12 cellular contexts compared by ENCODE assay signal in genomic region chr3:24686764-24687163, GRCh38.
A peak's percentile ranks its signal among the peaks of the same experiment; 100 is the strongest.
DNase-seq lines count a peak whose midpoint lies in the region; ATAC-seq and TF ChIP-seq lines count a peak whose summit lies in the region.
"Had no signal": no experiment of that assay in that cellular context is flagged by ENCODE, and none has a peak within 500 bp of the region (broad histone marks: within the 10 kb centered on the region; RNA-seq: fewer than 3 reads in every experiment).

No MANE protein-coding gene starts in this region.

- no peak overlapping the region for H3K27ac ChIP-seq in HEK293 (ENCODE audit: extremely low read depth, low read depth, low read length)
- no peak overlapping the region for H3K27ac ChIP-seq in naive thymus-derived CD4-positive, alpha-beta T cell (ENCODE audit: low read depth, low read length)
- H3K27ac ChIP-seq in effector memory CD4-positive, alpha-beta T cell (ENCODE audit: insufficient read depth, low read length, poor library complexity, severe bottlenecking): no peak overlapping the region
- H3K27ac ChIP-seq: WERI-Rb-1 had no signal

- no peaks in the 10 kb centered on the region for H3K27me3 ChIP-seq in naive thymus-derived CD4-positive, alpha-beta T cell (ENCODE audit: control insufficient read depth in 2 of 2, insufficient read depth in 2 of 2, low read length in 2 of 2)
- no peaks in the 10 kb centered on the region for H3K27me3 ChIP-seq in effector memory CD4-positive, alpha-beta T cell (replicated peaks; ENCODE audit: control insufficient read depth, insufficient read depth, low read length, poor library complexity, severe bottlenecking)

- intact Hi-C loops in activated CD8-positive, alpha-beta T cell treated with anti-CD3 and anti-CD28 coated beads for 36 hours (cut with micrococcal nuclease): loop anchor here (10.0 kb wide), 2 partner anchors 422 to 692 kb away; no protein-coding TSS in a partner anchor
- intact Hi-C loops in naive thymus-derived CD4-positive, alpha-beta T cell (cut with micrococcal nuclease): loop anchor here (10.0 kb wide), 2 partner anchors 502 to 908 kb away; no protein-coding TSS in a partner anchor

- CTCF ChIA-PET in HEK293 (lab: Yijun Ruan, JAX): interaction anchor here (0.6 to 1.1 kb wide), 3 partner anchors 14 to 1792 kb away, joined by 3 to 5 read pairs (median 3); no protein-coding TSS in a partner anchor
- CTCF ChIA-PET in activated CD8-positive, alpha-beta T cell treated with anti-CD3 and anti-CD28 coated beads for 36 hours (lab: Charles Lee): interaction anchor here (0.6 to 1.2 kb wide), 3 partner anchors 8 to 1211 kb away, joined by 3 to 4 read pairs (median 3); no protein-coding TSS in a partner anchor
- CTCF ChIA-PET in naive thymus-derived CD4-positive, alpha-beta T cell (lab: Charles Lee): no interaction called here

- H3K4me3 Mint-ChIP-seq in activated CD8-positive, alpha-beta T cell treated with anti-CD3 and anti-CD28 coated beads for 36 hours: no peak overlapping the region
- peak overlapping the region in 1 of 10 donors; percentile 1 for H3K4me3 Mint-ChIP-seq in naive thymus-derived CD4-positive, alpha-beta T cell

- H3K4me1 Mint-ChIP-seq in activated CD8-positive, alpha-beta T cell treated with anti-CD3 and anti-CD28 coated beads for 36 hours (ENCODE audit: low read depth): peaks cover 6% of the 10 kb centered on the region
- H3K4me1 Mint-ChIP-seq in naive thymus-derived CD4-positive, alpha-beta T cell: no peaks in the 10 kb centered on the region

- H3K9me3 Mint-ChIP-seq in activated CD8-positive, alpha-beta T cell treated with anti-CD3 and anti-CD28 coated beads for 36 hours: no peaks in the 10 kb centered on the region
- H3K9me3 Mint-ChIP-seq in naive thymus-derived CD4-positive, alpha-beta T cell: no peaks in the 10 kb centered on the region

- H3K27me3 Mint-ChIP-seq in activated CD8-positive, alpha-beta T cell treated with anti-CD3 and anti-CD28 coated beads for 36 hours: peaks cover 12% of the 10 kb centered on the region
- peaks cover 0 to 15% (median 0%) of the 10 kb centered on the region in 5 donors for H3K27me3 Mint-ChIP-seq in naive thymus-derived CD4-positive, alpha-beta T cell

- no peaks in the 10 kb centered on the region for H3K9me3 ChIP-seq in HEK293 (ENCODE audit: control insufficient read depth, insufficient read depth, low read depth, low read length)
- H3K9me3 ChIP-seq in naive thymus-derived CD4-positive, alpha-beta T cell (ENCODE audit: control insufficient read depth in 2 of 3, low read length in 3 of 3): no peaks in the 10 kb centered on the region
- H3K9me3 ChIP-seq in effector memory CD4-positive, alpha-beta T cell (ENCODE audit: control insufficient read depth, low read length): no peaks in the 10 kb centered on the region

- no peaks in the 10 kb centered on the region for H3K36me3 ChIP-seq in HEK293 (ENCODE audit: control insufficient read depth in 2 of 2, insufficient read depth in 1 of 2, low read length in 2 of 2)
- no peaks in the 10 kb centered on the region for H3K36me3 ChIP-seq in naive thymus-derived CD4-positive, alpha-beta T cell (ENCODE audit: control insufficient read depth in 2 of 3, insufficient read depth in 3 of 3, low read length in 3 of 3)
- no peaks in the 10 kb centered on the region for H3K36me3 ChIP-seq in effector memory CD4-positive, alpha-beta T cell (ENCODE audit: control insufficient read depth, insufficient read depth, low read length)
- H3K36me3 ChIP-seq: WERI-Rb-1 had no signal

- TF ChIP-seq CTCF in HEK293 (tag by site-specific recombination; IDR thresholded peaks at IDR 0.05): no peak
- TF ChIP-seq CTCF in activated CD8-positive, alpha-beta T cell treated with anti-CD3 and anti-CD28 coated beads for 36 hours (IDR thresholded peaks at IDR 0.05): no peak

- H3K4me1 ChIP-seq in HEK293 (ENCODE audit: control insufficient read depth, insufficient read depth, low read length): no peaks in the 10 kb centered on the region; the same call in 1 of the 2 replicates
- H3K4me1 ChIP-seq in naive thymus-derived CD4-positive, alpha-beta T cell (ENCODE audit: control insufficient read depth in 2 of 2, insufficient read depth in 2 of 2, low read length in 2 of 2): no peaks in the 10 kb centered on the region
- H3K4me1 ChIP-seq in effector memory CD4-positive, alpha-beta T cell (ENCODE audit: control insufficient read depth, insufficient read depth, low read length, poor library complexity, severe bottlenecking): no peaks in the 10 kb centered on the region

- H3K36me3 Mint-ChIP-seq in activated CD8-positive, alpha-beta T cell treated with anti-CD3 and anti-CD28 coated beads for 36 hours (ENCODE audit: low read depth): no peaks in the 10 kb centered on the region
- no peaks in the 10 kb centered on the region for H3K36me3 Mint-ChIP-seq in naive thymus-derived CD4-positive, alpha-beta T cell

- peak; percentile 65 for ATAC-seq in activated CD8-positive, alpha-beta T cell treated with anti-CD3 and anti-CD28 coated beads for 36 hours
- ATAC-seq in naive thymus-derived CD4-positive, alpha-beta T cell: no peak

- POLR2A ChIA-PET in HEK293 (lab: Yijun Ruan, JAX): no interaction called here
- POLR2A ChIA-PET in activated CD8-positive, alpha-beta T cell treated with anti-CD3 and anti-CD28 coated beads for 36 hours (lab: Charles Lee): no interaction called here
- POLR2A ChIA-PET in naive thymus-derived CD4-positive, alpha-beta T cell (lab: Charles Lee): no interaction called here

- H3K27ac Mint-ChIP-seq in activated CD8-positive, alpha-beta T cell treated with anti-CD3 and anti-CD28 coated beads for 36 hours: no peak overlapping the region
- H3K27ac Mint-ChIP-seq in naive thymus-derived CD4-positive, alpha-beta T cell: no peak overlapping the region

- H3K4me3 ChIP-seq in HEK293 (ENCODE audit: low read depth, low read length): no peak overlapping the region
- no peak overlapping the region for H3K4me3 ChIP-seq in naive thymus-derived CD4-positive, alpha-beta T cell (ENCODE audit: low read length)
- H3K4me3 ChIP-seq in effector memory CD4-positive, alpha-beta T cell (ENCODE audit: insufficient read depth, low read depth, low read length, poor library complexity, severe bottlenecking): no peak overlapping the region

- DNase-seq in EL (peak; percentile 45), kidney tubule cell (ENCODE audit: low spot score) (peak; percentile 42), LoVo (ENCODE audit: low spot score) (no peak)
- peak; percentile 54 for DNase-seq in activated CD8-positive, alpha-beta T cell treated with anti-CD3 and anti-CD28 coated beads for 36 hours
- DNase-seq in stimulated activated CD4-positive, alpha-beta T cell treated with anti-CD3 and anti-CD28 coated beads, Interleukin-4, amount 100 ng/mL, for 24 hours: no peak
- DNase-seq in naive thymus-derived CD4-positive, alpha-beta T cell: no peak
- DNase-seq in effector memory CD4-positive, alpha-beta T cell: no peak
- DNase-seq: anterior cingulate cortex; Karpas-422; NK-92 treated with Interleukin-12 subunit alpha and Interleukin-12 subunit beta, amount 100 ng/mL, for 24 hours; WERI-Rb-1 had no signal

TF ChIP-seq in HEK293, 187 proteins besides CTCF, POLR2A, EP300 and RAD21:
- TF ChIP-seq SCRT2 (tag by site-specific recombination; IDR thresholded peaks at IDR 0.05) (peak; percentile 77), PRDM6 (tag by site-specific recombination; IDR thresholded peaks at IDR 0.05) (peak; percentile 22; the same call in 1 of the 2 replicates)
- TF ChIP-seq, protein P1, sequence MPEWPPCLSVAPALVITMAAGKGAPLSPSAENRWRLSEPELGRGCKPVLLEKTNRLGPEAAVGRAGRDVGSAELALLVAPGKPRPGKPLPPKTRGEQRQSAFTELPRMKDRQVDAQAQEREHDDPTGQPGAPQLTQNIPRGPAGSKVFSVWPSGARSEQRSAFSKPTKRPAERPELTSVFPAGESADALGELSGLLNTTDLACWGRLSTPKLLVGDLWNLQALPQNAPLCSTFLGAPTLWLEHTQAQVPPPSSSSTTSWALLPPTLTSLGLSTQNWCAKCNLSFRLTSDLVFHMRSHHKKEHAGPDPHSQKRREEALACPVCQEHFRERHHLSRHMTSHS (tag by site-specific recombination; IDR thresholded peaks at IDR 0.05): no peak

Comparison
In these comparisons a context has a peak if more than half of its experiments do, and no peak if none do; other contexts are left out.
1. DNase-seq: peak in EL (single experiment), activated CD8-positive, alpha-beta T cell treated with anti-CD3 and anti-CD28 coated beads for 36 hours (single experiment) and kidney tubule cell (single experiment); none in stimulated activated CD4-positive, alpha-beta T cell treated with anti-CD3 and anti-CD28 coated beads, Interleukin-4, amount 100 ng/mL, for 24 hours (single experiment), naive thymus-derived CD4-positive, alpha-beta T cell (0 of 9), effector memory CD4-positive, alpha-beta T cell (0 of 3) and LoVo (single experiment).